In genomic region chr1:6447016-6447817, GRCh38 we compare ENCODE assay signal across 11 cellular contexts. TPM values are rescaled to one million over a fixed set of nuclear protein-coding genes. Genes with fewer than 3 reads are reported as not detected.
DNase-seq lines count a peak whose midpoint lies in the region; ATAC-seq, FAIRE-seq and TF ChIP-seq lines count a peak whose summit lies in the region.
"Had no signal": no experiment of that assay in that cellular context is flagged by ENCODE, and none has a peak within 500 bp of the region (broad histone marks: within the 10 kb centered on the region; RNA-seq: fewer than 3 reads in every experiment).

No MANE protein-coding gene starts in this region.

- no peak for DNase-seq in left ventricle myocardium inferior
- DNase-seq in right atrium auricular region (ENCODE audit: low spot score), result no peak
- no peak for DNase-seq in PC-3
- DNase-seq in immature natural killer cell, result no peak
- DNase-seq in urothelium cell line (ENCODE audit: low spot score), result no peak
- no peak for DNase-seq in cortex of kidney (lab: John Stamatoyannopoulos, UW)
- no peak for DNase-seq in D341Med (ENCODE audit: low spot score)
- no peak for DNase-seq in SKM-1 treated with dmso at 0.1 percent for 144 hours (lab: John Stamatoyannopoulos, UW; ENCODE audit: unreplicated experiment)
- DNase-seq: cerebellar nuclear complex, KBM-7, Right ventricle myocardium superior had no signal

- no peak overlapping the region for H3K9ac ChIP-seq in PC-3 (ENCODE audit: low read length)

- H3K4me3 Mint-ChIP-seq in immature natural killer cell, result peak overlapping the region in 3 of 5 donors; percentile 12 to 44 (median 35)

- FAIRE-seq in urothelium cell line (lab: Jason Lieb, UNC), result peak; percentile 87

- peak overlapping the region; percentile 82 for H3K4me2 ChIP-seq in PC-3 (ENCODE audit: low read length)

- H3K27ac Mint-ChIP-seq in immature natural killer cell, result no peak overlapping the region

- H2AFZ ChIP-seq in PC-3 (ENCODE audit: low read length), result peak overlapping the region; percentile 74

- no peaks in the 10 kb centered on the region for H3K36me3 ChIP-seq in left ventricle myocardium inferior
- no peaks in the 10 kb centered on the region for H3K36me3 ChIP-seq in right atrium auricular region
- no peaks in the 10 kb centered on the region for H3K36me3 ChIP-seq in PC-3 (ENCODE audit: low read depth, low read length)

- no peaks in the 10 kb centered on the region for H3K79me2 ChIP-seq in PC-3 (ENCODE audit: low read length)

- no peaks in the 10 kb centered on the region for H3F3A ChIP-seq in PC-3 (ENCODE audit: low read length, unreplicated experiment)

- peak overlapping the region; percentile 35 for H3K4me3 ChIP-seq in left ventricle myocardium inferior
- H3K4me3 ChIP-seq in right atrium auricular region, result no peak overlapping the region
- H3K4me3 ChIP-seq in PC-3 (ENCODE audit: low read length), result peak overlapping the region; percentile 60

- H3K36me3 Mint-ChIP-seq in immature natural killer cell, result no peaks in the 10 kb centered on the region

- H4K20me1 ChIP-seq in PC-3 (ENCODE audit: low read length), result no peaks in the 10 kb centered on the region

- H3K27me3 Mint-ChIP-seq in immature natural killer cell (ENCODE audit: low read depth in 3 of 3), result peaks cover 12 to 22% (median 20%) of the 10 kb centered on the region in 3 donors

- no peak overlapping the region for H3K27ac ChIP-seq in left ventricle myocardium inferior (replicated peaks)
- no peak overlapping the region for H3K27ac ChIP-seq in right atrium auricular region
- H3K27ac ChIP-seq in PC-3 (ENCODE audit: low read length), result no peak overlapping the region

- no TSS peak for BruUV-seq in PC-3 (replicated peaks; lab: Mats Ljungman, UMichigan)

- H3K9me3 Mint-ChIP-seq in immature natural killer cell, result peaks cover 0 to 4% (median 0%) of the 10 kb centered on the region in 6 donors

- H3K9me3 ChIP-seq in left ventricle myocardium inferior (replicated peaks) (no peaks in the 10 kb centered on the region), right atrium auricular region (no peaks in the 10 kb centered on the region), PC-3 (ENCODE audit: low read length) (no peaks in the 10 kb centered on the region)

- peaks cover 0 to 7% of the 10 kb centered on the region in 2 donors for H3K4me1 Mint-ChIP-seq in immature natural killer cell

- H3K9me2 ChIP-seq in PC-3 (replicated peaks; ENCODE audit: low read length), result no peaks in the 10 kb centered on the region

- TF ChIP-seq CTCF in left ventricle myocardium inferior (IDR thresholded peaks at IDR 0.05; ENCODE audit: borderline replicate concordance) (no peak), right atrium auricular region (IDR thresholded peaks at IDR 0.05) (no peak), PC-3 (conservative IDR thresholded peaks at IDR 0.05; ENCODE audit: low read depth, low read length) (no peak)

- H3K27me3 ChIP-seq in left ventricle myocardium inferior (ENCODE audit: low read depth) (peaks cover 96% of the 10 kb centered on the region), right atrium auricular region (peaks cover 14 to 29% of the 10 kb centered on the region in 2 donors), PC-3 (ENCODE audit: low read length) (peaks cover 16% of the 10 kb centered on the region)

- POLR2A ChIA-PET in PC-3 (lab: Charles Lee; ENCODE audit: unreplicated experiment), result no interaction called here

- H3K4me1 ChIP-seq in left ventricle myocardium inferior (peaks cover 17% of the 10 kb centered on the region), right atrium auricular region (peaks cover 0 to 28% of the 10 kb centered on the region in 2 donors), PC-3 (ENCODE audit: insufficient read depth, low read length) (peaks cover 9% of the 10 kb centered on the region)

- CTCF ChIA-PET in PC-3 (lab: Charles Lee), result interaction anchor here (0.5 kb wide), 1 partner anchor 60 kb away, joined by 3 read pairs; no protein-coding TSS in a partner anchor

- intact Hi-C loops in left ventricle myocardium inferior (cut with micrococcal nuclease), result no loop called here
- intact Hi-C loops in PC-3 (cut with micrococcal nuclease), result no loop called here

- ATAC-seq in PC-3, result no peak

RNA-seq across cellular contexts. Expression of gene TNFRSF25, which starts 18.8 kb away (rescaled TPM):
- total RNA-seq in left ventricle myocardium inferior, result 12.6 TPM
- 1 to 10 TPM; 4.4 to 7.4 TPM for total RNA-seq in right atrium auricular region
- 42.5 and 60.1 TPM in 2 replicates for total RNA-seq in PC-3 (2014; rRNA removed)
- 10 to 100 TPM in 1 of 3 donors, 1 to 10 TPM in 2; 3.1 to 15.3 (median 9.8) TPM for polyA plus RNA-seq in immature natural killer cell

RNA-seq across cellular contexts. Expression of gene ESPN, which starts 22.6 kb away (rescaled TPM):
- total RNA-seq in left ventricle myocardium inferior, result 0.41 TPM
- total RNA-seq in right atrium auricular region, result under 1 TPM in 1 of 2 donors, not detected in 1; 0.47 TPM
- 11.1 and 14.1 TPM in 2 replicates for total RNA-seq in PC-3 (2014; rRNA removed)
- polyA plus RNA-seq in immature natural killer cell, result not detected

RNA-seq across cellular contexts. Expression of gene HES2, which starts 27.5 kb away (rescaled TPM):
- total RNA-seq in left ventricle myocardium inferior (not detected), right atrium auricular region (not detected), PC-3 (2014; rRNA removed) (41.0 and 42.9 TPM in 2 replicates)
- not detected for polyA plus RNA-seq in immature natural killer cell
- total RNA-seq: Right ventricle myocardium superior had no signal

RNA-seq across cellular contexts. Expression of gene PLEKHG5, which starts 44.2 kb away (rescaled TPM):
- total RNA-seq in left ventricle myocardium inferior (16.2 TPM), right atrium auricular region (1 to 10 TPM; 7.0 to 7.9 TPM), PC-3 (2014; rRNA removed) (42.8 and 66.1 TPM in 2 replicates)
- polyA plus RNA-seq in immature natural killer cell, result under 1 TPM in 1 of 3 donors, not detected in 2; 0.08 TPM

RNA-seq across cellular contexts. Expression of gene ACOT7, which starts 53.6 kb away (rescaled TPM):
- total RNA-seq in left ventricle myocardium inferior (8.6 TPM), right atrium auricular region (10 to 100 TPM in 1 of 2 donors, 1 to 10 TPM in 1; 6.6 to 10.7 TPM), PC-3 (2014; rRNA removed) (164 and 165 TPM in 2 replicates)
- polyA plus RNA-seq in immature natural killer cell, result 10 to 100 TPM; 26.7 to 31.2 (median 28.9) TPM

Comparison
In these comparisons a context has a peak if more than half of its experiments do, and no peak if none do; other contexts are left out.
1. H3K4me3 ChIP-seq: peak in left ventricle myocardium inferior (single experiment) and PC-3 (single experiment); none in right atrium auricular region (0 of 2).
2. RNA of gene HES2, which starts 27.5 kb away (total RNA-seq): 41.0 to 42.9 TPM in PC-3; not detected in left ventricle myocardium inferior (single experiment) and not detected in right atrium auricular region; every median in the first group is over 10 times any median in the second.